19 cellular contexts compared by ENCODE assay signal in the genomic region with DNA sequence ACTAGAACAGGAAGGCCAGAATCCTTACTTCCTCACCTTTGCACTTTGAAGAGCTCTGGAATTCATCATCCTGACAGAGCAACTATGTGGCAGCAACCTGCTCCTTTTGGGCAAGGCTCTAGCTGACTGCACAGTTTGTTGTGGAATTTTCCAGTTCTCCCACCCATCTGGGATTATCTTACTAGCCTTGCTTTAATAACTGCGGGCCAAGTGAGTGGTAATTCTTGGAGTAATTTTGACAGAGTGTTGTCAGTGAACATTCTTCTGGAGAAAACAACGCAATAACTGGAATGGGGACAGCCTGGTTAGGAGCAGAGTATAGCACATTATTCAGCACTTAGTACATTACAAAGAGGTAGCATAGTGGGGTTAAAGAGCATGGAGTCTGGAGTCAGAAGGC.
A peak's percentile ranks its signal among the peaks of the same experiment; 100 is the strongest.
DNase-seq lines count a peak whose midpoint lies in the region; ATAC-seq, FAIRE-seq and TF ChIP-seq lines count a peak whose summit lies in the region.
"Had no signal": no experiment of that assay in that cellular context is flagged by ENCODE, and none has a peak within 500 bp of the region (broad histone marks: within the 10 kb centered on the region; RNA-seq: fewer than 3 reads in every experiment).

No MANE protein-coding gene starts in this region.

- peak; percentile 90 for DNase-seq in AG10803 (ENCODE audit: low read depth)
- DNase-seq in GM12878 (ENCODE audit: low read depth, low spot score) = no peak
- no peak for DNase-seq in left ventricle myocardium superior
- DNase-seq in psoas muscle = no peak
- no peak for DNase-seq in osteoblast (ENCODE audit: insufficient read length, low spot score, missing footprints)
- DNase-seq in NCI-H526 (lab: John Stamatoyannopoulos, UW) = no peak
- no peak for DNase-seq in SIG-M5 treated with dmso at 0.1 percent for 504 hours (lab: John Stamatoyannopoulos, UW; ENCODE audit: unreplicated experiment)
- DNase-seq: activated CD4-positive, alpha-beta memory T cell treated with anti-CD3 and anti-CD28 coated beads for 36 hours; activated naive CD8-positive, alpha-beta T cell treated with anti-CD3 and anti-CD28 coated beads for 36 hours; activated T-cell treated with anti-CD3 and anti-CD28 coated beads, Interleukin-2, amount 50 U/mL, for 4 hours; caudate nucleus; KBM-7; NCI-H2081 treated with DMSO at 0.1 percent for 48 hours; NCI-H69 had no signal

- BruUV-seq in GM12878 (replicated peaks; lab: Mats Ljungman, UMichigan) = no TSS peak

- SMC1A ChIA-PET in GM12878 (lab: Charles Lee; ENCODE audit: uncharacterized antibody, unreplicated experiment) = interaction anchor here (0.9 to 2.3 kb wide), 13 partner anchors 10 to 449 kb away, joined by 3 to 9 read pairs (median 4); no protein-coding TSS in a partner anchor

- intact Hi-C loops in GM12878 (cut with micrococcal nuclease; ENCODE audit: unreplicated experiment) (loop anchor here (10.0 kb wide), 1 partner anchor 314 kb away; a partner anchor contains a TSS), left ventricle myocardium superior (cut with micrococcal nuclease) (no loop called here), psoas muscle (cut with DNase I) (no loop called here)

- POLR2A ChIA-PET in GM12878 (lab: Charles Lee) = interaction anchor here (0.6 to 1.1 kb wide), 4 partner anchors 22 to 316 kb away, joined by 3 to 5 read pairs (median 4); a partner anchor contains a TSS

- H3K79me2 ChIP-seq in GM12878 (ENCODE audit: control insufficient read depth, insufficient read depth, low read length) (no peaks in the 10 kb centered on the region), osteoblast (ENCODE audit: insufficient read depth, low read length) (no peaks in the 10 kb centered on the region)

- H3K4me2 ChIP-seq in GM12878 (ENCODE audit: control insufficient read depth, insufficient read depth) = no peak overlapping the region
- no peak overlapping the region for H3K4me2 ChIP-seq in osteoblast (ENCODE audit: insufficient read depth, low read length)

- H4K20me1 ChIP-seq in GM12878 (ENCODE audit: control insufficient read depth, insufficient read depth) (no peaks in the 10 kb centered on the region), osteoblast (ENCODE audit: insufficient read depth, low read length) (no peaks in the 10 kb centered on the region)

- no peaks in the 10 kb centered on the region for H3K36me3 ChIP-seq in GM12878 (ENCODE audit: control insufficient read depth in 2 of 2, insufficient read depth in 2 of 2, low read length in 1 of 2)
- H3K36me3 ChIP-seq in psoas muscle (ENCODE audit: insufficient read depth in 1 of 2, low read depth in 1 of 2) = no peaks in the 10 kb centered on the region
- H3K36me3 ChIP-seq in osteoblast (ENCODE audit: insufficient read depth, low read length) = no peaks in the 10 kb centered on the region

- TF ChIP-seq RAD21 in GM12878 (IDR thresholded peaks at IDR 0.05; ENCODE audit: insufficient read depth, low read depth, low read length) = no peak

- 49% methylated on average over 2 of the region's 2 CpGs for WGBS in GM12878 (ENCODE audit: insufficient coverage, insufficient replicate concordance, low lambda C conversion rate, missing lambda C conversion rate)
- 27 to 45% (median 28%) methylated on average over 2 of the region's 2 CpGs for WGBS in psoas muscle, 3 donors

- no peaks in the 10 kb centered on the region for H3K4me1 ChIP-seq in GM12878 (ENCODE audit: control insufficient read depth, insufficient read depth, low read length)
- peaks cover 13% of the 10 kb centered on the region for H3K4me1 ChIP-seq in psoas muscle
- H3K4me1 ChIP-seq in osteoblast (ENCODE audit: insufficient read depth, low read length) = peaks cover 5% of the 10 kb centered on the region

- RAD21 ChIA-PET in GM12878 (lab: Charles Lee; ENCODE audit: unreplicated experiment) = interaction anchor here (0.6 to 1.7 kb wide), 5 partner anchors 17 to 150 kb away, joined by 3 to 4 read pairs (median 4); no protein-coding TSS in a partner anchor

- TF ChIP-seq EP300 in GM12878 (IDR thresholded peaks at IDR 0.05; ENCODE audit: borderline replicate concordance in 1 of 2, control insufficient read depth in 1 of 2, low read depth in 2 of 2, low read length in 2 of 2) = no peak

- ATAC-seq in GM12878 (peak; percentile 14; the same call in 1 of the 3 replicates), left ventricle myocardium superior (peak; percentile 85), psoas muscle (peak; percentile 23 to 79 (median 68)), GM19395 (IDR thresholded peaks at IDR 0.05; ENCODE audit: unreplicated experiment) (no peak)
- ATAC-seq: activated T-cell treated with anti-CD3 and anti-CD28 coated beads, Interleukin-2, amount 50 U/mL, for 4 hours had no signal

- CTCF ChIA-PET in GM12878 (lab: Yijun Ruan, JAX) = interaction anchor here (0.8 to 1.1 kb wide), 2 partner anchors 10 to 12 kb away, joined by 3 read pairs; no protein-coding TSS in a partner anchor

- in situ Hi-C loops in GM12878 (cut with MboI) = no loop called here

- H3K27me3 ChIP-seq in GM12878 (replicated peaks in 1 of 2; ENCODE audit: control insufficient read depth in 2 of 2, insufficient read depth in 2 of 2, low read length in 1 of 2) (no peaks in the 10 kb centered on the region), psoas muscle (ENCODE audit: insufficient read depth in 3 of 3, low read length in 2 of 3) (no peaks in the 10 kb centered on the region), osteoblast (ENCODE audit: insufficient read depth, low read length) (no peaks in the 10 kb centered on the region)

- H3K9ac ChIP-seq in GM12878 (ENCODE audit: control insufficient read depth, insufficient read depth, low read length) = no peak overlapping the region

- no peak overlapping the region for H2AFZ ChIP-seq in GM12878 (ENCODE audit: control insufficient read depth, low read depth, low read length)
- no peak overlapping the region for H2AFZ ChIP-seq in osteoblast (ENCODE audit: low read length)

- no peak for TF ChIP-seq CTCF in AG10803 (conservative IDR thresholded peaks at IDR 0.05; ENCODE audit: low read length)
- TF ChIP-seq CTCF in GM12878 (IDR thresholded peaks at IDR 0.05 in 2 of 3, conservative IDR thresholded peaks at IDR 0.05 in 1 of 3; ENCODE audit: control insufficient read depth in 2 of 3, extremely low read depth in 1 of 3, insufficient read depth in 1 of 3, low read depth in 3 of 3, low read length in 3 of 3) = no peak
- TF ChIP-seq CTCF in psoas muscle (IDR thresholded peaks at IDR 0.05) = no peak
- no peak for TF ChIP-seq CTCF in osteoblast (IDR thresholded peaks at IDR 0.05; ENCODE audit: extremely low read depth, low read depth, low read length)

- FAIRE-seq in GM12878 (lab: Jason Lieb, UNC) = no peak
- FAIRE-seq: A204.1, urothelium cell line had no signal

- TF ChIP-seq POLR2A in GM12878 (IDR thresholded peaks at IDR 0.05; ENCODE audit: low read depth, low read length) = no peak

- H3K9me3 ChIP-seq in GM12878 (replicated peaks; ENCODE audit: control insufficient read depth, insufficient read depth, low read length) (no peaks in the 10 kb centered on the region), psoas muscle (no peaks in the 10 kb centered on the region), osteoblast (ENCODE audit: low read depth, low read length) (no peaks in the 10 kb centered on the region)

- no peak overlapping the region for H3K27ac ChIP-seq in GM12878 (ENCODE audit: control insufficient read depth, insufficient read depth)
- no peak overlapping the region for H3K27ac ChIP-seq in psoas muscle
- H3K27ac ChIP-seq in osteoblast (ENCODE audit: low read depth, low read length) = no peak overlapping the region
- H3K27ac ChIP-seq: VCaP had no signal

- H3K4me3 ChIP-seq in AG10803 (ENCODE audit: low read length) (no peak overlapping the region), GM12878 (no peak overlapping the region), psoas muscle (no peak overlapping the region), osteoblast (ENCODE audit: insufficient read depth, low read length) (no peak overlapping the region)
- H3K4me3 ChIP-seq: skin epidermis had no signal

TF ChIP-seq in GM12878, 131 proteins besides CTCF, POLR2A, EP300 and RAD21:
- TF ChIP-seq SMAD5 (IDR thresholded peaks at IDR 0.05; ENCODE audit: low read depth) (no peak), HCFC1 (IDR thresholded peaks at IDR 0.05; ENCODE audit: low read length) (no peak), POU2F2 (IDR thresholded peaks at IDR 0.05; ENCODE audit: borderline replicate concordance, low read depth, low read length) (no peak), RAD51 (IDR thresholded peaks at IDR 0.05) (no peak), SMARCA5 (IDR thresholded peaks at IDR 0.05) (no peak), KAT2A (conservative IDR thresholded peaks at IDR 0.05; ENCODE audit: control insufficient read depth, low read depth, low read length) (no peak), MTA3 (IDR thresholded peaks at IDR 0.05; ENCODE audit: borderline replicate concordance, low read length) (no peak), EED (IDR thresholded peaks at IDR 0.05; ENCODE audit: low read depth) (no peak)
- TF ChIP-seq, protein P1, sequence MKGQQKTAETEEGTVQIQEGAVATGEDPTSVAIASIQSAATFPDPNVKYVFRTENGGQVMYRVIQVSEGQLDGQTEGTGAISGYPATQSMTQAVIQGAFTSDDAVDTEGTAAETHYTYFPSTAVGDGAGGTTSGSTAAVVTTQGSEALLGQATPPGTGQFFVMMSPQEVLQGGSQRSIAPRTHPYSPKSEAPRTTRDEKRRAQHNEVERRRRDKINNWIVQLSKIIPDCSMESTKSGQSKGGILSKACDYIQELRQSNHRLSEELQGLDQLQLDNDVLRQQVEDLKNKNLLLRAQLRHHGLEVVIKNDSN (IDR thresholded peaks at IDR 0.05; ENCODE audit: borderline replicate concordance, extremely low read length, insufficient read depth, low read depth, low read length) = no peak
